ENCODE assay signal across 1 cellular context in genomic region chrX:14235004-14235403, GRCh38.
TF ChIP-seq lines count a peak whose summit lies in the region.

No MANE protein-coding gene starts in this region.

TF ChIP-seq in GM23338, 12 proteins besides CTCF, POLR2A, EP300 and RAD21:
- TF ChIP-seq REST (IDR thresholded peaks at IDR 0.05; ENCODE audit: unreplicated experiment): peak; percentile 61
- TF ChIP-seq EZH2phosphoT487 (IDR thresholded peaks at IDR 0.05; ENCODE audit: unreplicated experiment): no peak
